12 cellular contexts compared by ENCODE assay signal in genomic region chr4:36218121-36218520, GRCh38.
DNase-seq lines count a peak whose midpoint lies in the region; ATAC-seq and TF ChIP-seq lines count a peak whose summit lies in the region.
"Had no signal": no experiment of that assay in that cellular context is flagged by ENCODE, and none has a peak within 500 bp of the region (broad histone marks: within the 10 kb centered on the region; RNA-seq: fewer than 3 reads in every experiment).

No MANE protein-coding gene starts in this region.

- no peak for TF ChIP-seq CTCF in GM13977 (IDR thresholded peaks at IDR 0.05; ENCODE audit: extremely low read depth, insufficient read depth, missing control alignments)

- no peak for TF ChIP-seq POLR2A in GM18505 (IDR thresholded peaks at IDR 0.05; ENCODE audit: borderline replicate concordance, extremely low read depth, insufficient read depth, insufficient read length)

- in situ Hi-C loops in GM13977 (cut with MboI; ENCODE audit: low pct_unique_long_range_greater_than_20kb, low sequenced_read_pairs, unreplicated experiment) = no loop called here

- DNase-seq in globus pallidus (ENCODE audit: low spot score) (peak; percentile 47), COR-L47 (lab: John Stamatoyannopoulos, UW) (no peak), dedifferentiated amniotic fluid mesenchymal stem cell (ENCODE audit: extremely low spot score) (no peak), GM13977 (ENCODE audit: low spot score) (no peak)
- DNase-seq in stimulated activated naive CD4-positive, alpha-beta T cell (lab: John Stamatoyannopoulos, UW) = no peak
- DNase-seq: activated CD4-positive, alpha-beta T cell treated with anti-CD3 and anti-CD28 coated beads for 1 hour; BE2C; kidney had no signal

- ATAC-seq in GM18505 (IDR thresholded peaks at IDR 0.05; ENCODE audit: unreplicated experiment) (peak; percentile 66), GM21529 (IDR thresholded peaks at IDR 0.05; ENCODE audit: unreplicated experiment) (peak; percentile 74), HG03378 (IDR thresholded peaks at IDR 0.05; ENCODE audit: unreplicated experiment) (peak; percentile 60)
- ATAC-seq: gastroesophageal sphincter had no signal
